ENCODE assay signal across 14 cellular contexts in the genomic region with DNA sequence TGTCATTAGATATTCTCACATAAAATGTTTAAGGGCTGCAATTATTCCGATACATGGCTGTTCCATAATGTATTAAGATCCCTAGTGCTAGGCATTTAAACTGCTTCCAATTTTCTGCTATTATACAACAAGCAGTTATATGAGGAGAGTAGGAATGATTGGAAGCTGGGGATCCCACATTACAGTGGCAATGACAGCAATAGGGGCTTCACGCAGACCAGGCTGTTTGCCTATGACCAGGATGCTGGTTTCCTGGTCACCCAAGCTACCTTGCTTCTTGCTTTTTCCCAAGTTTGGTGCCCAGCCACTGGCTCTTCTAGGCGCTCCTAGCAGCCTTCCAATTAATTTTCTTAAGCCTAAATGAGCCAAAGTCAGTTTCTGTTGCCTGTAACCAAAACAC.
"Had no signal": no experiment of that assay in that cellular context is flagged by ENCODE, and none has a peak within 500 bp of the region (broad histone marks: within the 10 kb centered on the region; RNA-seq: fewer than 3 reads in every experiment).

No MANE protein-coding gene starts in this region.

- H3K4me3 Mint-ChIP-seq: central memory CD8-positive, alpha-beta T cell; effector memory CD8-positive, alpha-beta T cell; neural crest cell had no signal

- ATAC-seq: effector memory CD8-positive, alpha-beta T cell; gastroesophageal sphincter; heart right ventricle; left colon; lower lobe of right lung had no signal

- H3K27ac Mint-ChIP-seq: activated T-helper 2 cell treated with anti-CD3 and anti-CD28 coated beads, Interferon-gamma antibody, Interleukin-2, Interleukin-4, amounts not matched to agents 10 μg/mL and 5 μg/mL and 100 μg/mL, durations not matched to agents 14 hours and 24 hours and 36 hours had no signal

- H3K9me3 Mint-ChIP-seq: central memory CD8-positive, alpha-beta T cell; effector memory CD8-positive, alpha-beta T cell; neural crest cell had no signal

- H3K4me3 ChIP-seq: gastroesophageal sphincter, heart right ventricle, lower lobe of right lung, ovary, upper lobe of left lung had no signal

- H3K27ac ChIP-seq: gastroesophageal sphincter, heart right ventricle, lower lobe of right lung, ovary, upper lobe of left lung had no signal

- DNase-seq: activated CD4-positive, alpha-beta T cell treated with anti-CD3 and anti-CD28 coated beads, Interleukin-2, amount 50 U/mL, for 1 hour; activated naive CD4-positive, alpha-beta T cell treated with anti-CD3 and anti-CD28 coated beads, Interleukin-2, amount 50 U/mL, for 16 hours; activated T-cell treated with anti-CD3 and anti-CD28 coated beads for 4 hours; effector memory CD8-positive, alpha-beta T cell; heart right ventricle; left colon; lower lobe of right lung; ovary; stimulated activated CD4-positive, alpha-beta T cell treated with anti-CD3 and anti-CD28 coated beads, Interleukin-1b, Interleukin-23, amount 100 ng/mL, for 48 hours; upper lobe of left lung had no signal

- H3K9me3 ChIP-seq: gastroesophageal sphincter, lower lobe of right lung, ovary, upper lobe of left lung had no signal

- H3K27me3 ChIP-seq: gastroesophageal sphincter, heart right ventricle, ovary, upper lobe of left lung had no signal

- H3K27me3 Mint-ChIP-seq: central memory CD8-positive, alpha-beta T cell; effector memory CD8-positive, alpha-beta T cell had no signal

- H3K36me3 ChIP-seq: gastroesophageal sphincter, heart right ventricle, lower lobe of right lung, ovary, upper lobe of left lung had no signal
